Comparison of ENCODE assay signal across 11 cellular contexts in genomic region chr1:183477986-183478781, GRCh38. TPM values are rescaled to one million over a fixed set of nuclear protein-coding genes. Genes with fewer than 3 reads are reported as not detected.
DNase-seq lines count a peak whose midpoint lies in the region; ATAC-seq and TF ChIP-seq lines count a peak whose summit lies in the region.
"Had no signal": no experiment of that assay in that cellular context is flagged by ENCODE, and none has a peak within 500 bp of the region (broad histone marks: within the 10 kb centered on the region; RNA-seq: fewer than 3 reads in every experiment).

No MANE protein-coding gene starts in this region.

- H3K27me3 Mint-ChIP-seq in effector memory CD8-positive, alpha-beta T cell: no peaks in the 10 kb centered on the region

- peaks cover 42 to 58% of the 10 kb centered on the region in 2 donors for H3K4me1 Mint-ChIP-seq in effector memory CD8-positive, alpha-beta T cell (ENCODE audit: low read depth in 2 of 2)

- TF ChIP-seq POLR2A in GM18505 (IDR thresholded peaks at IDR 0.05; ENCODE audit: borderline replicate concordance, extremely low read depth, insufficient read depth, insufficient read length): no peak

- intact Hi-C loops in Right ventricle myocardium inferior (cut with DNase I): loop anchor here (10.0 kb wide), 1 partner anchor 427 kb away; no protein-coding TSS in a partner anchor

- peak overlapping the region; percentile 84 for H3K4me2 ChIP-seq in KMS-11

- peak overlapping the region; percentile 85 for H3K4me3 ChIP-seq in KMS-11 (IDR thresholded peaks at IDR 0.05; ENCODE audit: insufficient read depth, low read depth, low read length)
- H3K4me3 ChIP-seq: gastroesophageal sphincter had no signal

- H3K36me3 ChIP-seq in KMS-11 (ENCODE audit: insufficient read depth): no peaks in the 10 kb centered on the region
- H3K36me3 ChIP-seq: gastroesophageal sphincter had no signal

- peak overlapping the region; percentile 53 for H3K27ac ChIP-seq in KMS-11
- H3K27ac ChIP-seq: gastroesophageal sphincter had no signal

- no peaks in the 10 kb centered on the region for H3K27me3 ChIP-seq in KMS-11 (ENCODE audit: insufficient read depth, low read depth)
- H3K27me3 ChIP-seq: gastroesophageal sphincter had no signal

- peaks cover 47% of the 10 kb centered on the region for H4K20me1 ChIP-seq in KMS-11 (ENCODE audit: insufficient read depth)

- 0 out of 2 replicates have a peak overlapping the region, but pooled peaks have one; percentile 5 for H3K9ac ChIP-seq in KMS-11

- no peaks in the 10 kb centered on the region for H3K36me3 Mint-ChIP-seq in effector memory CD8-positive, alpha-beta T cell (ENCODE audit: insufficient read depth)

- peak overlapping the region; percentile 39 to 60 for H3K4me3 Mint-ChIP-seq in effector memory CD8-positive, alpha-beta T cell

- H3K4me1 ChIP-seq in KMS-11 (ENCODE audit: low read depth, poor library complexity, severe bottlenecking): peaks cover 95% of the 10 kb centered on the region

- H3K79me2 ChIP-seq in KMS-11 (ENCODE audit: insufficient read depth, low read depth): peaks cover 100% of the 10 kb centered on the region

- no peak overlapping the region for H2AFZ ChIP-seq in KMS-11 (ENCODE audit: low read depth)

- ATAC-seq in GM18505 (IDR thresholded peaks at IDR 0.05; ENCODE audit: unreplicated experiment) (peak; percentile 53), GM21529 (IDR thresholded peaks at IDR 0.05; ENCODE audit: unreplicated experiment) (peak; percentile 54), Right ventricle myocardium inferior (no peak)
- ATAC-seq in effector memory CD8-positive, alpha-beta T cell (replicated peaks): peak; percentile 62
- ATAC-seq: gastroesophageal sphincter, SK-N-SH treated with all-trans-retinoic acid at 6 μM for 48 hours had no signal

- no peaks in the 10 kb centered on the region for H3K9me3 Mint-ChIP-seq in effector memory CD8-positive, alpha-beta T cell

- DNase-seq in effector memory CD8-positive, alpha-beta T cell: no peak
- DNase-seq in NCI-H1417 treated with DMSO at 0.1 percent for 48 hours (lab: John Stamatoyannopoulos, UW) (no peak), NCI-H2107 (lab: John Stamatoyannopoulos, UW) (no peak), DMS53 treated with DMSO at 0.1 percent for 48 hours (lab: John Stamatoyannopoulos, UW; ENCODE audit: unreplicated experiment) (no peak), Right ventricle myocardium inferior (ENCODE audit: missing footprints) (no peak)
- DNase-seq: nucleus accumbens had no signal

- TF ChIP-seq CTCF in KMS-11 (conservative IDR thresholded peaks at IDR 0.05; ENCODE audit: low read depth, low read length): no peak

- H3K27ac Mint-ChIP-seq in effector memory CD8-positive, alpha-beta T cell: peak overlapping the region in 1 of 2 donors; percentile 71

RNA-seq across cellular contexts. Expression of gene SMG7, which starts 5.9 kb away (rescaled TPM):
- total RNA-seq in Right ventricle myocardium inferior: 45.5 TPM
